In the genomic region with DNA sequence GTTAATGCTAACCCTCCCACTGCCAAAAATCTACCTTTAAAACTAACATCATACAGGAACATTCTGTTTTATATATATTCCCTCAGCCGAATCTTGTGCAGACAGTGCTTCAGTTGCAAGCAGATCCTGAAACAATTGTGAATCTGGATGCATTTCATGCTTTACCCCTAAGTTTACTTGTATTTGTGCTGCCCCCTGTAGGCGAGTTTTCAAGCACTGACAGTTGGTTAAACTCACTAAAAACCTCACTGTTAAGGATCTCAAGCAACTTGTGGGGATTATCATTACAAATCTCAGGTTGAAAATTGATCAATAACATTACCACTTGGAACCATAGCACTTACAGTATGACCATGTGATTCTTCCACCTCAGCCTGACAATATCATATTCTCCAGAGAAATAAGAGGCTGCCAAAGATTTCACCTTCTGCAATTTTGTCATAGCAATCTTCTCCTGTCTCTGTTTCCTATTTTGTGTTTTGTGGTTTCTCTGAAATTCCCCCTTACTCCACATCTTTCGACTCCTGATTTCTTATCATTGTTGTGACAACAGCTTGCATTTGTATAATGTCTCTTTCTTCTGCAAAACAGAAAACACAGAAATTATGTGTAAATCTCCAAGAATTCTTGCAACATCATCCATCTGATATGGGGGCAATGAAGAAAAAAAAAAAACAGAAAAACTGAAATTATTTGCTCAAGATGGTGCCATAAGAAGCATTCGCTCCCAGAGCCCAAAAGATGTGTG, we compare ENCODE assay signal across 9 cellular contexts.
A peak's percentile ranks its signal among the peaks of the same experiment; 100 is the strongest.
DNase-seq lines count a peak whose midpoint lies in the region; ATAC-seq lines count a peak whose summit lies in the region.
"Had no signal": no experiment of that assay in that cellular context is flagged by ENCODE, and none has a peak within 500 bp of the region (broad histone marks: within the 10 kb centered on the region; RNA-seq: fewer than 3 reads in every experiment).

No MANE protein-coding gene starts in this region.

- H3K36me3 Mint-ChIP-seq in activated T-helper 17 cell treated with anti-CD3 and anti-CD28 coated beads, Interleukin-2, amount 50 U/mL, for 72 hours (ENCODE audit: low read depth): no peaks in the 10 kb centered on the region
- H3K36me3 Mint-ChIP-seq: IgD-negative memory B cell had no signal

- no peaks in the 10 kb centered on the region for H3K27me3 ChIP-seq in H7 (ENCODE audit: control insufficient read depth, insufficient read depth, low read length)

- H3K4me1 Mint-ChIP-seq in activated T-helper 17 cell treated with anti-CD3 and anti-CD28 coated beads, Interleukin-2, amount 50 U/mL, for 72 hours: no peaks in the 10 kb centered on the region
- H3K4me1 Mint-ChIP-seq: IgD-negative memory B cell had no signal

- peak; percentile 59 for DNase-seq in COLO668 (lab: John Stamatoyannopoulos, UW; ENCODE audit: unreplicated experiment)
- peak; percentile 44 for DNase-seq in H7
- DNase-seq in NCI-H526 (lab: John Stamatoyannopoulos, UW): peak; percentile 16 to 72
- DNase-seq in dedifferentiated amniotic fluid mesenchymal stem cell (ENCODE audit: extremely low spot score): peak; percentile 64
- DNase-seq in medulla oblongata (ENCODE audit: extremely low spot score): peak; percentile 61
- no peak for DNase-seq in left lobe of liver (ENCODE audit: low spot score)
- DNase-seq in activated T-cell treated with anti-CD3 and anti-CD28 coated beads, Interleukin-2, amount 50 U/mL, for 1 hour: no peak

- no peak for ATAC-seq in activated T-helper 17 cell treated with anti-CD3 and anti-CD28 coated beads, Interleukin-2, amount 50 U/mL, for 72 hours (replicated peaks)
- no peak for ATAC-seq in left lobe of liver

- no peaks in the 10 kb centered on the region for H3K9me3 Mint-ChIP-seq in activated T-helper 17 cell treated with anti-CD3 and anti-CD28 coated beads, Interleukin-2, amount 50 U/mL, for 72 hours

- H3K27ac Mint-ChIP-seq in activated T-helper 17 cell treated with anti-CD3 and anti-CD28 coated beads, Interleukin-2, amount 50 U/mL, for 72 hours: no peak overlapping the region
- H3K27ac Mint-ChIP-seq: IgD-negative memory B cell had no signal

- H3K4me3 Mint-ChIP-seq in activated T-helper 17 cell treated with anti-CD3 and anti-CD28 coated beads, Interleukin-2, amount 50 U/mL, for 72 hours: no peak overlapping the region
- H3K4me3 Mint-ChIP-seq: IgD-negative memory B cell had no signal

- no peak overlapping the region for H3K4me3 ChIP-seq in H7 (ENCODE audit: insufficient read depth, low read depth, low read length)

- H3K36me3 ChIP-seq in H7 (replicated peaks; ENCODE audit: control insufficient read depth, insufficient read depth, low read length): no peaks in the 10 kb centered on the region

- H3K27me3 Mint-ChIP-seq in activated T-helper 17 cell treated with anti-CD3 and anti-CD28 coated beads, Interleukin-2, amount 50 U/mL, for 72 hours: no peaks in the 10 kb centered on the region
- H3K27me3 Mint-ChIP-seq: IgD-negative memory B cell had no signal

Comparison
In these comparisons a context has a peak if more than half of its experiments do, and no peak if none do; other contexts are left out.
1. DNase-seq: peak in COLO668 (single experiment), H7 (single experiment), NCI-H526 (2 of 2), dedifferentiated amniotic fluid mesenchymal stem cell (single experiment) and medulla oblongata (single experiment); none in left lobe of liver (single experiment) and activated T-cell treated with anti-CD3 and anti-CD28 coated beads, Interleukin-2, amount 50 U/mL, for 1 hour (single experiment).